In the genomic region with DNA sequence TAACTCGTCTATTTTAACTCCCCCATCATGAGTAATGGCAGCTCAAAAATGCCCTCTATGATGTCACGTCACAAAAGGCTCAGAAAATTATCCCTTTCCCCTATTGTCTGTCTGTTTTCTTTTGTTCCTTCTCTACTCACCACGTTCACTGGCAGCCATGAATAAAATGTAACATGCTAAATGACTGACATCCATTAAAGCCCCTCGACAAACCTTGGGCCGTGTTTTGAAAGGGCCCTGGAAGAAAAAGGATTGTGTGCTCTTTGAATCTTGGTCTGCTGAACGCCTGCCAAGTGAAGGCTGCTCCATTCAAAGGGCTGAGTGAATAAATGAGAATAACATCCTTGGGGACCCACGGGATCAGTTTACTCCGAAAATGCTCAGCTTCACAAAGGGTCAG, we compare ENCODE assay signal across 16 cellular contexts.
DNase-seq lines count a peak whose midpoint lies in the region; ATAC-seq, FAIRE-seq and TF ChIP-seq lines count a peak whose summit lies in the region.
"Had no signal": no experiment of that assay in that cellular context is flagged by ENCODE, and none has a peak within 500 bp of the region (broad histone marks: within the 10 kb centered on the region; RNA-seq: fewer than 3 reads in every experiment).

No MANE protein-coding gene starts in this region.

- H3K27ac ChIP-seq in small intestine (ENCODE audit: low read depth in 1 of 2, low read length in 1 of 2), result no peak overlapping the region
- H3K27ac ChIP-seq: A549 had no signal

- WGBS in small intestine, 3 donors, result 59 to 66% (median 59%) methylated on average over 8 of the region's 8 CpGs

- H3K27me3 Mint-ChIP-seq in mesothelial cell of epicardium (ENCODE audit: low read depth), result no peaks in the 10 kb centered on the region

- DNase-seq in NCI-H748 (lab: John Stamatoyannopoulos, UW; ENCODE audit: unreplicated experiment) (peak; percentile 45), NCI-H748 treated with DMSO at 0.1 percent for 48 hours (lab: John Stamatoyannopoulos, UW) (no peak), NCI-H69 (lab: John Stamatoyannopoulos, UW) (peak; percentile 27), mesothelial cell of epicardium (ENCODE audit: low spot score in 2 of 2, unreplicated experiment in 2 of 2) (no peak), small intestine (no peak), SIG-M5 treated with dmso at 0.1 percent for 504 hours (lab: John Stamatoyannopoulos, UW; ENCODE audit: unreplicated experiment) (no peak)
- DNase-seq: activated CD4-positive, alpha-beta T cell treated with anti-CD3 and anti-CD28 coated beads, Interleukin-2, amount 10 ng/mL, durations not matched to agents 24 days and 14 days; activated effector memory CD4-positive, alpha-beta T cell treated with Interleukin-2 at 50 U/mL for 16 hours; CD4-positive, CD25-positive, alpha-beta regulatory T cell; DMS79 treated with DMSO at 0.1 percent for 48 hours; left ventricle myocardium superior had no signal

- no peak for TF ChIP-seq CTCF in mesothelial cell of epicardium (IDR thresholded peaks at IDR 0.05; ENCODE audit: unreplicated experiment)

- FAIRE-seq in small intestine (lab: Jason Lieb, UNC), result no peak
- FAIRE-seq: A549, H54 had no signal

- H3K4me1 Mint-ChIP-seq in mesothelial cell of epicardium, result peaks cover 68% of the 10 kb centered on the region
- H3K4me1 Mint-ChIP-seq: activated CD4-positive, alpha-beta T cell treated with anti-CD3 and anti-CD28 coated beads, Interleukin-2, amount 10 ng/mL, durations not matched to agents 24 days and 14 days; CD4-positive, CD25-positive, alpha-beta regulatory T cell had no signal

- H3K27me3 ChIP-seq in small intestine (ENCODE audit: control insufficient read depth in 2 of 2, insufficient read depth in 2 of 2, low read length in 2 of 2), result peaks cover 0 to 4% of the 10 kb centered on the region in 2 donors

- H3K4me3 ChIP-seq in small intestine (ENCODE audit: low read depth in 1 of 2, low read length in 2 of 2), result no peak overlapping the region
- H3K4me3 ChIP-seq: A549 had no signal

- H3K4me3 Mint-ChIP-seq in mesothelial cell of epicardium, result no peak overlapping the region
- H3K4me3 Mint-ChIP-seq: activated CD4-positive, alpha-beta T cell treated with anti-CD3 and anti-CD28 coated beads, Interleukin-2, amount 10 ng/mL, durations not matched to agents 24 days and 14 days; CD4-positive, CD25-positive, alpha-beta regulatory T cell had no signal

- no peaks in the 10 kb centered on the region for H3K36me3 ChIP-seq in small intestine (ENCODE audit: control insufficient read depth in 2 of 2, insufficient read depth in 2 of 2, low read length in 2 of 2)

- H3K27ac Mint-ChIP-seq in mesothelial cell of epicardium, result peak overlapping the region; percentile 94
- H3K27ac Mint-ChIP-seq: activated CD4-positive, alpha-beta T cell treated with anti-CD3 and anti-CD28 coated beads, Interleukin-2, amount 10 ng/mL, durations not matched to agents 24 days and 14 days; CD4-positive, CD25-positive, alpha-beta regulatory T cell had no signal

- H3K9me3 Mint-ChIP-seq in mesothelial cell of epicardium, result no peaks in the 10 kb centered on the region
- H3K9me3 Mint-ChIP-seq: activated CD4-positive, alpha-beta T cell treated with anti-CD3 and anti-CD28 coated beads, Interleukin-2, amount 10 ng/mL, durations not matched to agents 24 days and 14 days had no signal

- H3K36me3 Mint-ChIP-seq in mesothelial cell of epicardium, result no peaks in the 10 kb centered on the region
- H3K36me3 Mint-ChIP-seq: CD4-positive, CD25-positive, alpha-beta regulatory T cell had no signal

- H3K4me1 ChIP-seq in small intestine (ENCODE audit: control insufficient read depth in 2 of 2, insufficient read depth in 1 of 2, low read depth in 1 of 2, low read length in 1 of 2), result no peaks in the 10 kb centered on the region
- H3K4me1 ChIP-seq: A549 had no signal

- ATAC-seq in GM21737 (IDR thresholded peaks at IDR 0.05; ENCODE audit: unreplicated experiment), result no peak
- ATAC-seq in GM19328 (IDR thresholded peaks at IDR 0.05; ENCODE audit: unreplicated experiment), result no peak
- ATAC-seq: A549, esophagus mucosa, left ventricle myocardium superior had no signal

- no peaks in the 10 kb centered on the region for H3K9me3 ChIP-seq in small intestine (ENCODE audit: control insufficient read depth, low read depth)
- H3K9me3 ChIP-seq: A549 had no signal

Comparison
In these comparisons a context has a peak if more than half of its experiments do, and no peak if none do; other contexts are left out.
1. DNase-seq: peak in NCI-H748 (single experiment) and NCI-H69 (single experiment); none in NCI-H748 treated with DMSO at 0.1 percent for 48 hours (single experiment), mesothelial cell of epicardium (0 of 2), small intestine (single experiment) and SIG-M5 treated with dmso at 0.1 percent for 504 hours (single experiment).